ENCODE assay signal across 4 cellular contexts in the genomic region with DNA sequence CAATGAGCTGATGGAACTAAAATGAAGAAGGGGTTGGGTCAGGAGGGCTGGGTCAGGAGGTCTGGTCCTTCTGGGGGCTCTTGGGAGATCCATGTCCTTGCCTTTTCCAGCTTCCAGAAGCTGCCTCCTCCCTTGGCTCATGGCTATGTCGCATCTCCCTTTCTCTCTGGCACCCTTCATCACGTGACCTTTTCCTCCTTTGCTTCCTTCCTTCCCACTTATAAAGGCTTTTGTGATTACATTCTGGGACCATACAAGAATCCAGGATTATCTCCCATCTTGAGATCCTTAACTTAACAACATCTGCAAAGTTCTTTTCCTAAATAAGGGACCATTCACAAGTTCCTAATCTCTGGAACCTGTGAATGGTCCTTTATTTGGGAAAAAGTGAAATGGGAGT.
"Had no signal": no experiment of that assay in that cellular context is flagged by ENCODE, and none has a peak within 500 bp of the region (broad histone marks: within the 10 kb centered on the region; RNA-seq: fewer than 3 reads in every experiment).

No MANE protein-coding gene starts in this region.

- ATAC-seq: GM23338 had no signal

- H3K36me3 Mint-ChIP-seq: IgD-negative memory B cell had no signal

- H3K4me3 ChIP-seq: GM23338 had no signal

- DNase-seq: H9, HCEC 1CT had no signal

- H3K27me3 Mint-ChIP-seq: IgD-negative memory B cell had no signal

- H3K4me3 Mint-ChIP-seq: GM23338, H9, IgD-negative memory B cell had no signal

- H3K27ac Mint-ChIP-seq: GM23338, IgD-negative memory B cell had no signal

- H3K4me1 Mint-ChIP-seq: GM23338, IgD-negative memory B cell had no signal
